ENCODE assay signal across 1 cellular context in genomic region chr17:74599531-74599939, GRCh38.
TF ChIP-seq lines count a peak whose summit lies in the region.

No MANE protein-coding gene starts in this region.

TF ChIP-seq in H1, 55 proteins besides CTCF, POLR2A, EP300 and RAD21:
- TF ChIP-seq RFX5 (IDR thresholded peaks at IDR 0.05; ENCODE audit: borderline replicate concordance, low read depth, low read length) (no peak), SAP30 (IDR thresholded peaks at IDR 0.05; ENCODE audit: insufficient read depth, insufficient replicate concordance, low read length) (no peak), RNF2 (IDR thresholded peaks at IDR 0.05; ENCODE audit: borderline replicate concordance, low read depth, low read length, missing control alignments, poor library complexity, severe bottlenecking) (no peak), PHF8 (conservative IDR thresholded peaks at IDR 0.05; ENCODE audit: low read depth, low read length) (no peak), TBP (IDR thresholded peaks at IDR 0.05; ENCODE audit: low read depth, low read length) (no peak), RXRA (IDR thresholded peaks at IDR 0.05; ENCODE audit: insufficient read depth, low read depth, low read length) (no peak), TEAD4 (IDR thresholded peaks at IDR 0.05; ENCODE audit: low read depth, low read length) (no peak), CTBP2 (IDR thresholded peaks at IDR 0.05; ENCODE audit: borderline replicate concordance, insufficient read depth, insufficient read length, low read length) (no peak), E2F6 (IDR thresholded peaks at IDR 0.05) (no peak), SIX5 (IDR thresholded peaks at IDR 0.05; ENCODE audit: low read depth, low read length) (no peak)
